1 cellular context compared by ENCODE assay signal in genomic region chr20:32433311-32434021, GRCh38.
TF ChIP-seq lines count a peak whose summit lies in the region.

No MANE protein-coding gene starts in this region.

TF ChIP-seq in SK-N-SH, 30 proteins besides CTCF, POLR2A, EP300 and RAD21 (continued from another document):
- no peak for TF ChIP-seq NRF1 (IDR thresholded peaks at IDR 0.05; ENCODE audit: low read depth, low read length)
- TF ChIP-seq RXRA (IDR thresholded peaks at IDR 0.05; ENCODE audit: borderline replicate concordance, low read depth), result no peak
- TF ChIP-seq MEF2A (IDR thresholded peaks at IDR 0.05; ENCODE audit: borderline replicate concordance, low read depth), result no peak
- no peak for TF ChIP-seq TEAD4 (IDR thresholded peaks at IDR 0.05; ENCODE audit: borderline replicate concordance, insufficient read depth)
- no peak for TF ChIP-seq TCF12 (IDR thresholded peaks at IDR 0.05)
- TF ChIP-seq POLR2AphosphoS5 (IDR thresholded peaks at IDR 0.05; ENCODE audit: low read depth, low read length), result no peak
- no peak for TF ChIP-seq SIN3A (IDR thresholded peaks at IDR 0.05; ENCODE audit: borderline replicate concordance, low read depth, low read length)
- TF ChIP-seq FOXM1 (IDR thresholded peaks at IDR 0.05; ENCODE audit: low read depth), result no peak
- no peak for TF ChIP-seq ZBTB33 (IDR thresholded peaks at IDR 0.05; ENCODE audit: borderline replicate concordance, low read depth)
- no peak for TF ChIP-seq FOSL2 (IDR thresholded peaks at IDR 0.05; ENCODE audit: borderline replicate concordance, low read depth)
- no peak for TF ChIP-seq GABPA (IDR thresholded peaks at IDR 0.05; ENCODE audit: low read depth)
- TF ChIP-seq JUND (IDR thresholded peaks at IDR 0.05), result no peak
- TF ChIP-seq, protein P1, sequence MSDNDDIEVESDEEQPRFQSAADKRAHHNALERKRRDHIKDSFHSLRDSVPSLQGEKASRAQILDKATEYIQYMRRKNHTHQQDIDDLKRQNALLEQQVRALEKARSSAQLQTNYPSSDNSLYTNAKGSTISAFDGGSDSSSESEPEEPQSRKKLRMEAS (IDR thresholded peaks at IDR 0.05; ENCODE audit: low read depth), result no peak
- no peak for TF ChIP-seq YY1 (IDR thresholded peaks at IDR 0.05; ENCODE audit: low read depth)
